Comparison of ENCODE assay signal across 18 cellular contexts in the genomic region with DNA sequence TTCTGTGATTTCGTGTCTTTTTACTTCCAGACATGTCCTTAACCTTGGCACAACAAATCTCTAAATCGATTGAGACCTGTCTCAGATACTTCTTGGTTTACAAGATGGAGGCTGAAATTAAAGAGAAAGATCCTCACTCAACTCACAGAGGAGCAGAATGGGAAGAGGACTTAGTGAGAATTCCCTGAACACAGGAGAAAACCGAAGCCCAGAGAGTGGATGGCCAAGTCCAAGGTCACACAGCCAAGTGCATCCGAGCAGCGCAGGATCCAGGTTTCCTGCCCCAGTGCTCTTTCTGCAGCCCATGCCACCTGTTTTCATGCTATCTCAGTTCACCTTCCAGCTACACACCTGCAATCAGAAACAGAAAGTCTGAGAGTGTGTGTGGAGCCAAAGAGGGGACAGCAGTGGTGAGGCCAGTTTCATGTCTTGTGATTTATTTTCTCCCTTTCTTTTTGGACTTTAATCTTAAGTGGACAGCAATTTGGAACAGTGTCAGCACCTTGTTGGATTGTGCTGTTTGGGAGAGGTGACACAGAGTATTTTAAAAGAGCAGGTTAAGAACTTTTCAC. TPM values are rescaled to one million over a fixed set of nuclear protein-coding genes. Genes with fewer than 3 reads are reported as not detected.
A peak's percentile ranks its signal among the peaks of the same experiment; 100 is the strongest.
DNase-seq lines count a peak whose midpoint lies in the region; ATAC-seq, FAIRE-seq and TF ChIP-seq lines count a peak whose summit lies in the region.
"Had no signal": no experiment of that assay in that cellular context is flagged by ENCODE, and none has a peak within 500 bp of the region (broad histone marks: within the 10 kb centered on the region; RNA-seq: fewer than 3 reads in every experiment).

No MANE protein-coding gene starts in this region.

- peaks cover 36 to 42% of the 10 kb centered on the region in 2 donors for H3K4me1 ChIP-seq in kidney (ENCODE audit: control insufficient read depth in 1 of 2, insufficient read depth in 1 of 2, low read depth in 1 of 2, low read length in 2 of 2)
- H3K4me1 ChIP-seq: colonic mucosa had no signal

- H3K9me3 Mint-ChIP-seq in WTC11: no peaks in the 10 kb centered on the region

- CTCF ChIA-PET in WTC11 (lab: Charles Lee): interaction anchor here (1.3 kb wide), 1 partner anchor 17 kb away, joined by 3 read pairs; no protein-coding TSS in a partner anchor

- DNase-seq in GM12864 (ENCODE audit: low read depth) (peak; percentile 58), kidney (no peak), NCI-H748 (lab: John Stamatoyannopoulos, UW; ENCODE audit: unreplicated experiment) (no peak), WTC11 (ENCODE audit: low spot score) (no peak)
- DNase-seq: activated CD8-positive, alpha-beta memory T cell treated with anti-CD3 and anti-CD28 coated beads, Interleukin-2, amount 10 ng/mL, durations not matched to agents 7 days and 5 days; colonic mucosa; EL; NCI-H1105 treated with DMSO at 0.1 percent for 48 hours; NCI-H446; Right ventricle myocardium superior had no signal

- H3K4me3 Mint-ChIP-seq in WTC11: no peak overlapping the region
- H3K4me3 Mint-ChIP-seq: activated CD8-positive, alpha-beta memory T cell treated with anti-CD3 and anti-CD28 coated beads, Interleukin-2, amount 10 ng/mL, durations not matched to agents 7 days and 5 days had no signal

- no peak overlapping the region for H3K27ac Mint-ChIP-seq in WTC11
- H3K27ac Mint-ChIP-seq: activated CD8-positive, alpha-beta memory T cell treated with anti-CD3 and anti-CD28 coated beads, Interleukin-2, amount 10 ng/mL, durations not matched to agents 7 days and 5 days had no signal

- FAIRE-seq in kidney (lab: Jason Lieb, UNC): no peak
- FAIRE-seq: HTR-8/SVneo, TTC549 had no signal

- intact Hi-C loops in kidney (cut with DNase I): no loop called here

- H3K9ac ChIP-seq in kidney (ENCODE audit: low read length in 2 of 2): no peak overlapping the region

- TF ChIP-seq CTCF in GM12864 (IDR thresholded peaks at IDR 0.05; ENCODE audit: low read depth, low read length, missing control alignments) (no peak), kidney (IDR thresholded peaks at IDR 0.05; ENCODE audit: borderline replicate concordance, extremely low read depth, insufficient read depth) (no peak), WTC11 (IDR thresholded peaks at IDR 0.05) (no peak)

- H3K4me3 ChIP-seq in GM12864 (ENCODE audit: low read depth, low read length) (peak overlapping the region; percentile 26), kidney (ENCODE audit: low read length in 2 of 2) (peak overlapping the region in 1 of 2 donors; percentile 21)
- H3K4me3 ChIP-seq: colonic mucosa had no signal

- POLR2A ChIA-PET in WTC11 (lab: Charles Lee): interaction anchor here (0.6 kb wide), 1 partner anchor 354 kb away, joined by 3 read pairs; no protein-coding TSS in a partner anchor

- H3K36me3 ChIP-seq in kidney (ENCODE audit: control insufficient read depth in 1 of 2, insufficient read depth in 2 of 2, low read length in 2 of 2): no peaks in the 10 kb centered on the region
- H3K36me3 ChIP-seq: colonic mucosa had no signal

- H3K27ac ChIP-seq in kidney (ENCODE audit: low read depth in 2 of 2, low read length in 2 of 2): peak overlapping the region; percentile 54 to 76
- H3K27ac ChIP-seq: colonic mucosa had no signal

- H3K4me1 Mint-ChIP-seq in WTC11: peaks cover 30% of the 10 kb centered on the region
- H3K4me1 Mint-ChIP-seq: activated CD8-positive, alpha-beta memory T cell treated with anti-CD3 and anti-CD28 coated beads, Interleukin-2, amount 10 ng/mL, durations not matched to agents 7 days and 5 days had no signal

- H3K36me3 Mint-ChIP-seq in WTC11: no peaks in the 10 kb centered on the region
- H3K36me3 Mint-ChIP-seq: activated CD8-positive, alpha-beta memory T cell treated with anti-CD3 and anti-CD28 coated beads, Interleukin-2, amount 10 ng/mL, durations not matched to agents 7 days and 5 days had no signal

- peak; percentile 31 for ATAC-seq in GM21447 (IDR thresholded peaks at IDR 0.05; ENCODE audit: unreplicated experiment)
- peak; percentile 30 for ATAC-seq in HG03354 (IDR thresholded peaks at IDR 0.05; ENCODE audit: poor library complexity, severe bottlenecking, unreplicated experiment)
- ATAC-seq in WTC11: no peak
- no peak for ATAC-seq in HG03565 (IDR thresholded peaks at IDR 0.05; ENCODE audit: unreplicated experiment)
- ATAC-seq in HG02840 (IDR thresholded peaks at IDR 0.05; ENCODE audit: low FRiP score, unreplicated experiment): no peak
- ATAC-seq: activated CD8-positive, alpha-beta memory T cell treated with anti-CD3 and anti-CD28 coated beads, Interleukin-2, amount 10 ng/mL, durations not matched to agents 7 days and 5 days had no signal

- H3K27me3 Mint-ChIP-seq in WTC11 (ENCODE audit: low read depth): peaks cover 18% of the 10 kb centered on the region

- no peaks in the 10 kb centered on the region for H3K9me3 ChIP-seq in kidney (ENCODE audit: control insufficient read depth in 1 of 2, low read length in 2 of 2)
- H3K9me3 ChIP-seq: colonic mucosa had no signal

TF ChIP-seq in WTC11, 78 proteins besides CTCF, POLR2A, EP300 and RAD21:
- no peak for TF ChIP-seq NFE2L1 (CRISPR knock-in tag; IDR thresholded peaks at IDR 0.05)
- TF ChIP-seq, protein P1, sequence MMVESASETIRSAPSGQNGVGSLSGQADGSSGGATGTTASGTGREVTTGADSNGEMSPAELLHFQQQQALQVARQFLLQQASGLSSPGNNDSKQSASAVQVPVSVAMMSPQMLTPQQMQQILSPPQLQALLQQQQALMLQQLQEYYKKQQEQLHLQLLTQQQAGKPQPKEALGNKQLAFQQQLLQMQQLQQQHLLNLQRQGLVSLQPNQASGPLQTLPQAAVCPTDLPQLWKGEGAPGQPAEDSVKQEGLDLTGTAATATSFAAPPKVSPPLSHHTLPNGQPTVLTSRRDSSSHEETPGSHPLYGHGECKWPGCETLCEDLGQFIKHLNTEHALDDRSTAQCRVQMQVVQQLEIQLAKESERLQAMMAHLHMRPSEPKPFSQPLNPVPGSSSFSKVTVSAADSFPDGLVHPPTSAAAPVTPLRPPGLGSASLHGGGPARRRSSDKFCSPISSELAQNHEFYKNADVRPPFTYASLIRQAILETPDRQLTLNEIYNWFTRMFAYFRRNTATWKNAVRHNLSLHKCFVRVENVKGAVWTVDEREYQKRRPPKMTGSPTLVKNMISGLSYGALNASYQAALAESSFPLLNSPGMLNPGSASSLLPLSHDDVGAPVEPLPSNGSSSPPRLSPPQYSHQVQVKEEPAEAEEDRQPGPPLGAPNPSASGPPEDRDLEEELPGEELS (CRISPR knock-in tag; IDR thresholded peaks at IDR 0.05): no peak
- TF ChIP-seq SMAD4 (CRISPR knock-in tag; IDR thresholded peaks at IDR 0.05): no peak
- TF ChIP-seq ZNF138 (CRISPR knock-in tag; conservative IDR thresholded peaks at IDR 0.05): no peak
- TF ChIP-seq, protein P2, sequence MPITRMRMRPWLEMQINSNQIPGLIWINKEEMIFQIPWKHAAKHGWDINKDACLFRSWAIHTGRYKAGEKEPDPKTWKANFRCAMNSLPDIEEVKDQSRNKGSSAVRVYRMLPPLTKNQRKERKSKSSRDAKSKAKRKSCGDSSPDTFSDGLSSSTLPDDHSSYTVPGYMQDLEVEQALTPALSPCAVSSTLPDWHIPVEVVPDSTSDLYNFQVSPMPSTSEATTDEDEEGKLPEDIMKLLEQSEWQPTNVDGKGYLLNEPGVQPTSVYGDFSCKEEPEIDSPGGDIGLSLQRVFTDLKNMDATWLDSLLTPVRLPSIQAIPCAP (CRISPR knock-in tag; IDR thresholded peaks at IDR 0.05): no peak
- no peak for TF ChIP-seq E2F4 (CRISPR knock-in tag; IDR thresholded peaks at IDR 0.05; ENCODE audit: borderline replicate concordance, low read depth)
- no peak for TF ChIP-seq GTF2I (CRISPR knock-in tag; conservative IDR thresholded peaks at IDR 0.05)
- no peak for TF ChIP-seq TCF7 (CRISPR knock-in tag; IDR thresholded peaks at IDR 0.05; ENCODE audit: low read depth)

RNA-seq across cellular contexts. Expression of gene TCL1B, which starts 22.9 kb away (rescaled TPM):
- total RNA-seq in kidney (not detected), WTC11 (2021) (5.7 to 7.2 TPM (median 7.0 TPM) in 3 replicates)
- not detected for polyA plus RNA-seq in kidney (ENCODE audit: insufficient read depth, low read depth, low replicate concordance)
- total RNA-seq: activated CD8-positive, alpha-beta memory T cell treated with anti-CD3 and anti-CD28 coated beads, Interleukin-2, amount 10 ng/mL, durations not matched to agents 7 days and 5 days; colonic mucosa; lung microvascular endothelial cell; posterior vena cava; Right ventricle myocardium superior had no signal

RNA-seq across cellular contexts. Expression of gene TCL1A, which starts 50.6 kb away (rescaled TPM):
- total RNA-seq in kidney: 1.4 TPM
- polyA plus RNA-seq in kidney (ENCODE audit: insufficient read depth, low read depth, low replicate concordance): not detected
- 1.1 to 2.9 TPM (median 2.8 TPM) in 3 replicates for total RNA-seq in WTC11 (2021)
- total RNA-seq: activated CD8-positive, alpha-beta memory T cell treated with anti-CD3 and anti-CD28 coated beads, Interleukin-2, amount 10 ng/mL, durations not matched to agents 7 days and 5 days; lung microvascular endothelial cell; Right ventricle myocardium superior had no signal

Comparison
In these comparisons a context has a peak if more than half of its experiments do, and no peak if none do; other contexts are left out.
1. ATAC-seq: peak in GM21447 (single experiment) and HG03354 (single experiment); none in WTC11 (single experiment), HG03565 (single experiment) and HG02840 (single experiment).